Comparison of ENCODE assay signal across 29 cellular contexts in the genomic region with DNA sequence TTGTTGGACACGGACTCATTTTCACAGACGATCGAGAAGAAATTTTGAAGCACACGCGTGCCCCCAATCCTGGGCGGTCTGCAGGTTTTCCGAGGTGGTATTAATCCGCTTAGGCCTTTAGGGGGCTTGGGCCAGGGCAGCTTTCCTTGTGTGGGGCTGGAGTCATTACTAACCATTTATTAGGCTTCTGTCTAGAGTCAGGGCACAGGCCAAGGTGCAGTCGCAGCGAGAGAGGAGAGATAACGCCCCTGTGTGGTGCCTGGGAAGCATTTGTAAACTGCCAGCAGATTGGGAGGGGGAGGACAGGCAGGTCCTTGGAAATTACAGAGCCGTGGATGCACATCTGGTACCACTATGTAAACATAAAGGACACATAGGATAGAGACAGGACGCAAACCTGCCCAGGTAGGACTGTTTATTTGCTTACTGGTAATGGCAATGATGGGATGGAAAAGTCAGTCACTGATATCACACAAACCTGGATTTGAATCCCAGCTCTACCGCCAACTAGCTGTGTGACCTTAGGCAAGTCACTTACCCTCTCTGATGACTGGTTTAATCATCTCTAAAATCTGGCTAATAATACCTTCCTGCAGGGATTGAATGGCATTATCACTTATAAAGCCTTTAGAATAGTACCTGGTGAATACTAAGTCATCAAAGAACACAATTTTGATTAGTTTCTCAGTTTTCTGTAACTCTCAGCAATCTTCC.
A peak's percentile ranks its signal among the peaks of the same experiment; 100 is the strongest.
DNase-seq lines count a peak whose midpoint lies in the region; ATAC-seq, FAIRE-seq and TF ChIP-seq lines count a peak whose summit lies in the region.
"Had no signal": no experiment of that assay in that cellular context is flagged by ENCODE, and none has a peak within 500 bp of the region (broad histone marks: within the 10 kb centered on the region; RNA-seq: fewer than 3 reads in every experiment).

No MANE protein-coding gene starts in this region.

- no peak overlapping the region for H3K9ac ChIP-seq in H1 (replicated peaks in 1 of 4; ENCODE audit: extremely low read depth in 1 of 4, low read depth in 3 of 4, low read length in 3 of 4)
- no peak overlapping the region for H3K9ac ChIP-seq in mesenchymal stem cell (ENCODE audit: low read length)

- H3K4me1 ChIP-seq in H1 (replicated peaks in 1 of 4; ENCODE audit: control insufficient read depth in 3 of 4, insufficient read depth in 4 of 4, low read length in 3 of 4) (0 out of 7 replicates have a peak, but pooled peaks cover 0 to 2% (median 0%) of the 10 kb centered on the region in 4 experiments), spleen (no peaks in the 10 kb centered on the region), mesenchymal stem cell (ENCODE audit: control insufficient read depth, insufficient read depth, low read depth, low read length) (peaks cover 3% of the 10 kb centered on the region)

- no peaks in the 10 kb centered on the region; a peak in 1 of 4 replicates for H3K9me3 ChIP-seq in H1 (ENCODE audit: insufficient read depth in 2 of 2, low read depth in 1 of 2, low read length in 1 of 2)
- peaks cover 0 to 20% (median 11%) of the 10 kb centered on the region in 8 donors for H3K9me3 ChIP-seq in spleen
- H3K9me3 ChIP-seq in mesenchymal stem cell (ENCODE audit: control insufficient read depth, low read length), result peaks cover 3% of the 10 kb centered on the region
- H3K9me3 ChIP-seq: testis had no signal

- TF ChIP-seq EP300 in H1 (IDR thresholded peaks at IDR 0.05; ENCODE audit: borderline replicate concordance in 1 of 2, low read depth in 2 of 2, low read length in 2 of 2), result no peak

- H4K91ac ChIP-seq in H1 (replicated peaks; ENCODE audit: insufficient read length, low read length) (no peak overlapping the region), mesenchymal stem cell (ENCODE audit: low read length) (no peak overlapping the region)

- H3K23ac ChIP-seq in H1 (ENCODE audit: insufficient read length) (no peak overlapping the region), mesenchymal stem cell (ENCODE audit: low read length in 2 of 2) (no peak overlapping the region)

- no peaks in the 10 kb centered on the region for H3K36me3 ChIP-seq in H1 (ENCODE audit: control insufficient read depth in 2 of 4, insufficient read depth in 4 of 4, low read length in 3 of 4)
- H3K36me3 ChIP-seq in spleen, result no peaks in the 10 kb centered on the region
- H3K36me3 ChIP-seq in mesenchymal stem cell (ENCODE audit: control insufficient read depth in 1 of 2, insufficient read depth in 2 of 2, low read depth in 1 of 2, low read length in 2 of 2), result no peaks in the 10 kb centered on the region
- H3K36me3 ChIP-seq: brain microvascular endothelial cell, esophagus muscularis mucosa, heart left ventricle had no signal

- H2AFZ ChIP-seq in H1 (ENCODE audit: low read length), result no peak overlapping the region
- no peak overlapping the region for H2AFZ ChIP-seq in mesenchymal stem cell (ENCODE audit: low read depth, low read length)
- H2AFZ ChIP-seq: PC-9 had no signal

- H3K27ac ChIP-seq in H1 (ENCODE audit: low read depth, low read length) (no peak overlapping the region), spleen (no peak overlapping the region), mesenchymal stem cell (ENCODE audit: low read length, poor library complexity, severe bottlenecking) (no peak overlapping the region)
- H3K27ac ChIP-seq: brain microvascular endothelial cell, heart left ventricle, HL-60, PC-9, SK-N-MC, testis had no signal

- H3K4ac ChIP-seq in H1 (replicated peaks; ENCODE audit: insufficient read length, low read depth, low read length), result no peak overlapping the region
- no peak overlapping the region for H3K4ac ChIP-seq in mesenchymal stem cell (ENCODE audit: low read depth in 1 of 2, low read length in 2 of 2)

- no peak overlapping the region for H3K18ac ChIP-seq in H1 (ENCODE audit: extremely low read depth, low read length)
- H3K18ac ChIP-seq in mesenchymal stem cell (ENCODE audit: low read depth in 1 of 2, low read length in 2 of 2), result no peak overlapping the region

- 82% methylated on average over 14 of the region's 14 CpGs; no CpG with 5 or more reads in 1 of the 2 experiments for WGBS in H1 (ENCODE audit: extremely low coverage in 1 of 2, insufficient coverage in 1 of 2, insufficient read length in 1 of 2, insufficient replicate concordance in 2 of 2, low coverage in 1 of 2, low lambda C conversion rate in 2 of 2, missing lambda C conversion rate in 1 of 2), 2 experiments
- WGBS in spleen, 5 donors, result 91 to 95% (median 94%) methylated on average over 14 of the region's 14 CpGs
- 78% methylated on average over 14 of the region's 14 CpGs for WGBS in mesenchymal stem cell

- H2BK120ac ChIP-seq in H1 (replicated peaks; ENCODE audit: low read depth, low read length) (no peak overlapping the region), mesenchymal stem cell (ENCODE audit: low read depth, low read length) (no peak overlapping the region)

- H4K8ac ChIP-seq in H1 (ENCODE audit: extremely low read depth, insufficient read depth, low read length) (peak overlapping the region; percentile 46; the same call in 1 of the 2 replicates), mesenchymal stem cell (ENCODE audit: low read length) (no peak overlapping the region)

- H2BK12ac ChIP-seq in H1 (ENCODE audit: low read depth, low read length), result no peak overlapping the region
- no peak overlapping the region for H2BK12ac ChIP-seq in mesenchymal stem cell (ENCODE audit: low read length in 2 of 2)

- H2BK5ac ChIP-seq in H1 (ENCODE audit: low read depth, low read length) (no peak overlapping the region), mesenchymal stem cell (ENCODE audit: low read depth, low read length, poor library complexity, severe bottlenecking) (no peak overlapping the region)

- no peak overlapping the region for H2BK15ac ChIP-seq in H1 (ENCODE audit: low read length)
- no peak overlapping the region for H2BK15ac ChIP-seq in mesenchymal stem cell (ENCODE audit: low read depth, poor library complexity, severe bottlenecking)

- H4K20me1 ChIP-seq in H1 (replicated peaks in 1 of 2; ENCODE audit: control insufficient read depth in 1 of 2, insufficient read depth in 2 of 2, low read length in 2 of 2), result no peaks in the 10 kb centered on the region

- ATAC-seq in HG03139 (IDR thresholded peaks at IDR 0.05; ENCODE audit: unreplicated experiment), result no peak
- ATAC-seq: activated CD8-positive, alpha-beta T cell treated with anti-CD3 and anti-CD28 coated beads for 36 hours; heart left ventricle; stimulated activated naive CD8-positive, alpha-beta T cell treated with anti-CD3 and anti-CD28 coated beads, Interleukin-15, Interleukin-2, amounts not matched to agents 100 U/mL and 50 U/mL, for 24 hours had no signal

- DNase-seq in NCI-H748 (lab: John Stamatoyannopoulos, UW; ENCODE audit: unreplicated experiment) (peak; percentile 51), NCI-H748 treated with DMSO at 0.1 percent for 48 hours (lab: John Stamatoyannopoulos, UW) (no peak), NCI-H1092 (lab: John Stamatoyannopoulos, UW) (peak; percentile 26), H1 (ENCODE audit: low read depth in 1 of 2, low spot score in 2 of 2) (no peak), spleen (peak; percentile 51), HUDEP-2 (lab: John Stamatoyannopoulos, UW; ENCODE audit: unreplicated experiment in 76 of 76) (no peak), mesenchymal stem cell (no peak)
- DNase-seq: activated CD8-positive, alpha-beta T cell treated with anti-CD3 and anti-CD28 coated beads for 36 hours; activated naive CD4-positive, alpha-beta T cell treated with anti-CD3 and anti-CD28 coated beads for 36 hours; brain microvascular endothelial cell; cerebellar nuclear complex; DMS79 treated with DMSO at 0.1 percent for 48 hours; GOT3; Karpas-422; NCI-H1417 treated with DMSO at 0.1 percent for 48 hours; NCI-H446 treated with DMSO at 0.1 percent for 48 hours; occipital lobe; PC-9; stimulated activated naive CD8-positive, alpha-beta T cell treated with anti-CD3 and anti-CD28 coated beads, Interleukin-15, Interleukin-2, amounts not matched to agents 100 U/mL and 50 U/mL, for 24 hours; testis had no signal

- no peaks in the 10 kb centered on the region for H3K79me2 ChIP-seq in H1 (ENCODE audit: control insufficient read depth in 1 of 2, insufficient read depth in 2 of 2, low read length in 2 of 2)

- H3K4me3 ChIP-seq in H1 (ENCODE audit: extremely low read depth in 1 of 4, insufficient read depth in 2 of 4, low read depth in 3 of 4, low read length in 4 of 4), result no peak overlapping the region
- H3K4me3 ChIP-seq in spleen, result no peak overlapping the region
- no peak overlapping the region for H3K4me3 ChIP-seq in mesenchymal stem cell (ENCODE audit: insufficient read depth in 1 of 2, low read depth in 1 of 2, low read length in 2 of 2)
- H3K4me3 ChIP-seq: esophagus muscularis mucosa, heart left ventricle, PC-9, SK-N-MC had no signal

- no peaks in the 10 kb centered on the region for H3K79me1 ChIP-seq in H1 (ENCODE audit: low read depth, low read length)
- H3K79me1 ChIP-seq in mesenchymal stem cell (replicated peaks; ENCODE audit: low read length, poor library complexity, severe bottlenecking), result no peaks in the 10 kb centered on the region

- peak; percentile 57 for FAIRE-seq in H1 (lab: Jason Lieb, UNC)
- FAIRE-seq: A204.1, endometrium, keratinocyte, urothelium cell line had no signal

- H3K23me2 ChIP-seq in H1 (ENCODE audit: low read depth, low read length), result no peaks in the 10 kb centered on the region

- H3K14ac ChIP-seq in H1 (ENCODE audit: insufficient read length) (no peak overlapping the region), mesenchymal stem cell (ENCODE audit: low read length in 2 of 2) (no peak overlapping the region)

- no peak overlapping the region for H2BK20ac ChIP-seq in H1 (ENCODE audit: low read length)

- H4K5ac ChIP-seq in H1 (ENCODE audit: insufficient read length, low read depth, low read length), result no peak overlapping the region

- H3K27me3 ChIP-seq in H1 (replicated peaks in 1 of 4; ENCODE audit: control insufficient read depth in 3 of 4, extremely low read depth in 1 of 4, insufficient read depth in 3 of 4, low read length in 3 of 4), result no peaks in the 10 kb centered on the region
- peaks cover 0 to 6% (median 0%) of the 10 kb centered on the region in 7 donors for H3K27me3 ChIP-seq in spleen (replicated peaks in 1 of 7)
- peaks cover 7 to 31% of the 10 kb centered on the region in 2 experiments for H3K27me3 ChIP-seq in mesenchymal stem cell (ENCODE audit: control insufficient read depth in 1 of 2, insufficient read depth in 1 of 2, low read length in 2 of 2)
- H3K27me3 ChIP-seq: brain microvascular endothelial cell, esophagus muscularis mucosa, heart left ventricle, testis had no signal

- intact Hi-C loops in spleen (cut with DNase I; ENCODE audit: low total_unique reads), result no loop called here

- H3K4me2 ChIP-seq in H1 (ENCODE audit: insufficient read depth in 1 of 2, low read depth in 2 of 2, low read length in 2 of 2) (no peak overlapping the region), mesenchymal stem cell (ENCODE audit: low read length, poor library complexity, severe bottlenecking) (no peak overlapping the region)
- H3K4me2 ChIP-seq: PC-9 had no signal

- H2AK5ac ChIP-seq in H1 (ENCODE audit: low read depth, low read length) (no peak overlapping the region), mesenchymal stem cell (ENCODE audit: low read length, severe bottlenecking) (no peak overlapping the region)

- no peak for TF ChIP-seq POLR2A in H1 (IDR thresholded peaks at IDR 0.05; ENCODE audit: control extremely low read depth in 1 of 2, low read depth in 2 of 2, low read length in 2 of 2)
- no peak for TF ChIP-seq POLR2A in spleen (IDR thresholded peaks at IDR 0.05)

- H3K56ac ChIP-seq in H1 (replicated peaks; ENCODE audit: insufficient read length, low read depth, low read length), result no peak overlapping the region

- POLR2A ChIA-PET in H1 (lab: Charles Lee; ENCODE audit: partially characterized antibody), result no interaction called here

- CTCF ChIA-PET in H1 (lab: Charles Lee; ENCODE audit: partially characterized antibody), result interaction anchor here (1.0 to 1.7 kb wide), 3 partner anchors 11 to 18 kb away, joined by 3 to 4 read pairs (median 3); no protein-coding TSS in a partner anchor

- TF ChIP-seq CTCF in H1 (IDR thresholded peaks at IDR 0.05; ENCODE audit: control extremely low read depth in 1 of 3, insufficient read depth in 1 of 3, low read depth in 1 of 3, low read length in 3 of 3) (peak; percentile 16 to 32 (median 26); a peak in 3 of 4 replicates), spleen (IDR thresholded peaks at IDR 0.05 in 8 of 11, conservative IDR thresholded peaks at IDR 0.05 in 3 of 11) (no peak)

- TF ChIP-seq RAD21 in H1 (IDR thresholded peaks at IDR 0.05 in 1 of 2, conservative IDR thresholded peaks at IDR 0.05 in 1 of 2; ENCODE audit: low read depth in 2 of 2, low read length in 2 of 2), result peak; percentile 47 to 56

Comparison
In these comparisons a context has a peak if more than half of its experiments do, and no peak if none do; other contexts are left out.
1. DNase-seq: peak in NCI-H748 (single experiment), NCI-H1092 (single experiment) and spleen (single experiment); none in NCI-H748 treated with DMSO at 0.1 percent for 48 hours (single experiment), H1 (0 of 2), HUDEP-2 (0 of 76) and mesenchymal stem cell (single experiment).
2. CTCF ChIP-seq: peak in H1 (3 of 3); none in spleen (0 of 11).